In genomic region chr5:56350595-56351170, GRCh38 we compare ENCODE assay signal across 9 cellular contexts.
DNase-seq lines count a peak whose midpoint lies in the region; ATAC-seq and TF ChIP-seq lines count a peak whose summit lies in the region.
"Had no signal": no experiment of that assay in that cellular context is flagged by ENCODE, and none has a peak within 500 bp of the region (broad histone marks: within the 10 kb centered on the region; RNA-seq: fewer than 3 reads in every experiment).

No MANE protein-coding gene starts in this region.

- no peaks in the 10 kb centered on the region for H3K9me3 ChIP-seq in CD4-positive, alpha-beta memory T cell (ENCODE audit: control insufficient read depth in 1 of 2, low read length in 2 of 2)

- H3K36me3 Mint-ChIP-seq in mesothelial cell of epicardium, result peaks cover 1% of the 10 kb centered on the region
- peaks cover 1 to 6% of the 10 kb centered on the region in 2 donors for H3K36me3 Mint-ChIP-seq in CD4-positive, alpha-beta memory T cell

- in situ Hi-C loops in G401 (cut with HindIII; ENCODE audit: low sequenced_read_pairs), result no loop called here

- intact Hi-C loops in CD4-positive, alpha-beta memory T cell (cut with micrococcal nuclease), result no loop called here

- no peak for ATAC-seq in GM18511 (IDR thresholded peaks at IDR 0.05; ENCODE audit: unreplicated experiment)

- peak overlapping the region; percentile 83 for H3K27ac Mint-ChIP-seq in mesothelial cell of epicardium
- peak overlapping the region in 1 of 7 donors; percentile 48 for H3K27ac Mint-ChIP-seq in CD4-positive, alpha-beta memory T cell

- H3K4me3 ChIP-seq in AG10803 (ENCODE audit: low read length) (no peak overlapping the region), coronary artery (no peak overlapping the region)
- no peak overlapping the region for H3K4me3 ChIP-seq in CD4-positive, alpha-beta memory T cell (ENCODE audit: low read length in 2 of 2)

- H3K4me1 Mint-ChIP-seq in mesothelial cell of epicardium, result peaks cover 55% of the 10 kb centered on the region
- H3K4me1 Mint-ChIP-seq in CD4-positive, alpha-beta memory T cell, result peaks cover 0 to 4% (median 1%) of the 10 kb centered on the region in 4 donors

- CTCF ChIA-PET in CD4-positive, alpha-beta memory T cell (lab: Charles Lee; ENCODE audit: partially characterized antibody), result no interaction called here

- no peaks in the 10 kb centered on the region for H3K9me3 Mint-ChIP-seq in mesothelial cell of epicardium
- H3K9me3 Mint-ChIP-seq in CD4-positive, alpha-beta memory T cell, result peaks cover 0 to 10% (median 5%) of the 10 kb centered on the region in 8 donors

- H3K4me3 Mint-ChIP-seq in mesothelial cell of epicardium, result no peak overlapping the region
- no peak overlapping the region for H3K4me3 Mint-ChIP-seq in CD4-positive, alpha-beta memory T cell

- no peaks in the 10 kb centered on the region for H3K36me3 ChIP-seq in CD4-positive, alpha-beta memory T cell (ENCODE audit: insufficient read depth, low read length)

- TF ChIP-seq CTCF in AG10803 (conservative IDR thresholded peaks at IDR 0.05; ENCODE audit: low read length), result no peak
- no peak for TF ChIP-seq CTCF in coronary artery (IDR thresholded peaks at IDR 0.05)
- no peak for TF ChIP-seq CTCF in mesothelial cell of epicardium (IDR thresholded peaks at IDR 0.05; ENCODE audit: unreplicated experiment)

- peak overlapping the region in 1 of 2 donors; percentile 41 for H3K27ac ChIP-seq in coronary artery
- H3K27ac ChIP-seq in CD4-positive, alpha-beta memory T cell (ENCODE audit: low read depth, low read length), result no peak overlapping the region

- no peaks in the 10 kb centered on the region for H3K4me1 ChIP-seq in CD4-positive, alpha-beta memory T cell (ENCODE audit: insufficient read depth, low read length)

- peak; percentile 70 for DNase-seq in AG10803 (ENCODE audit: low read depth)
- peak; percentile 98 for DNase-seq in M059J (ENCODE audit: low read depth)
- DNase-seq in coronary artery (ENCODE audit: low spot score), result peak; percentile 77
- no peak for DNase-seq in mesothelial cell of epicardium (ENCODE audit: low spot score in 2 of 2, unreplicated experiment in 2 of 2)
- no peak for DNase-seq in AML-193 (lab: John Stamatoyannopoulos, UW)
- DNase-seq in G401 (ENCODE audit: low spot score), result no peak
- no peak for DNase-seq in CD4-positive, alpha-beta memory T cell
- DNase-seq: NCI-H2081 had no signal

- POLR2A ChIA-PET in CD4-positive, alpha-beta memory T cell (lab: Charles Lee; ENCODE audit: partially characterized antibody), result no interaction called here

- no peaks in the 10 kb centered on the region for H3K27me3 Mint-ChIP-seq in mesothelial cell of epicardium (ENCODE audit: low read depth)
- H3K27me3 Mint-ChIP-seq in CD4-positive, alpha-beta memory T cell, result no peaks in the 10 kb centered on the region

- no peaks in the 10 kb centered on the region for H3K27me3 ChIP-seq in CD4-positive, alpha-beta memory T cell (ENCODE audit: insufficient read depth, low read length)

Comparison
In these comparisons a context has a peak if more than half of its experiments do, and no peak if none do; other contexts are left out.
1. DNase-seq: peak in AG10803 (single experiment), M059J (single experiment) and coronary artery (single experiment); none in mesothelial cell of epicardium (0 of 2), AML-193 (0 of 2), G401 (single experiment) and CD4-positive, alpha-beta memory T cell (0 of 5).